In the genomic region with DNA sequence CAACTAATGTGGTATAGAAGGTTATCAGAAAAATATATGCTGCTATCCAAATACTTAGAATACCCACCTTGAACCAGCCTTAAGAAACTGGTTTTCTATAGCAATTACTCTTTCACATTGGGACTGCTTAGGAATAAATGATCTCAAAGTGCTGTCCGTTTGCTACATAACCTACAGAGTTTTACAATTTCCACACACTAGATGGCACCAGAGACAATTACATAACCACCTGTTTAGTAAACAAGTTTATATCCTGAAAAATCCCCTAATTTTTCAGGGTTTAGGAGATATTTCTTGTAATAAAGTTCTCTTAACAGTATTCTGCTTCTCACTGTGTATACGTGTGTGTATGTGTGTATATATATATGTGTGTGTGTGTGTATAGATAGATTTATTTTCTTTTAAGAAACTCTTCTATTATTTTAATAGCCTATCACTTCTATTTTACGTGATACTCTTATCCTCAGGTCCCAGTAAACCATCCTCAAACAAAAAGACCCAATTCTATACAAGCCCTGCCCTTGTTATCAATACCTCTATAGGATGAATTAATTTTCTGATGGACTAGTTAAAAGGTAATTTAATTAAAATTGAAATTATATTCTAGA, we compare ENCODE assay signal across 8 cellular contexts. TPM values are rescaled to one million over a fixed set of nuclear protein-coding genes. Genes with fewer than 3 reads are reported as not detected.
DNase-seq lines count a peak whose midpoint lies in the region; ATAC-seq and TF ChIP-seq lines count a peak whose summit lies in the region.

No MANE protein-coding gene starts in this region.

- no peaks in the 10 kb centered on the region for H3K9me3 ChIP-seq in Panc1 (ENCODE audit: control insufficient read depth, insufficient read depth, low read depth, low read length)

- no peak overlapping the region for H3K27ac ChIP-seq in Panc1 (ENCODE audit: low read length)

- POLR2A ChIA-PET in Panc1 (lab: Charles Lee) = no interaction called here

- peak; percentile 56; the same call in 1 of the 2 replicates for TF ChIP-seq CTCF in Panc1 (IDR thresholded peaks at IDR 0.05)

- H3K27me3 ChIP-seq in Panc1 (ENCODE audit: control insufficient read depth, insufficient read depth, low read length) = no peaks in the 10 kb centered on the region

- intact Hi-C loops in Panc1 (cut with micrococcal nuclease; ENCODE audit: unreplicated experiment) = loop anchor here (2.0 kb wide), 1 partner anchor 840 kb away; no protein-coding TSS in a partner anchor

- CTCF ChIA-PET in Panc1 (lab: Charles Lee) = no interaction called here

- in situ Hi-C loops in Panc1 (cut with HindIII; ENCODE audit: low pct_unique_long_range_greater_than_20kb, low sequenced_read_pairs) = no loop called here

- DNase-seq in ELR (ENCODE audit: low read depth) (peak; percentile 30), Panc1 (ENCODE audit: low read depth, low spot score) (peak; percentile 22), glomerular visceral epithelial cell (ENCODE audit: extremely low spot score) (peak; percentile 1), hepatic stellate cell (ENCODE audit: low spot score) (no peak)
- no peak for DNase-seq in stimulated activated CD8-positive, alpha-beta memory T cell treated with anti-CD3 and anti-CD28 coated beads, Interleukin-4, amount 100 ng/mL, for 48 hours

- ATAC-seq in HG02981 (IDR thresholded peaks at IDR 0.05; ENCODE audit: unreplicated experiment) (peak; percentile 80), Panc1 (no peak), HG03097 (IDR thresholded peaks at IDR 0.05; ENCODE audit: low FRiP score, unreplicated experiment) (no peak), GM21619 (IDR thresholded peaks at IDR 0.05; ENCODE audit: unreplicated experiment) (no peak)

- H3K4me1 ChIP-seq in Panc1 (ENCODE audit: control insufficient read depth, insufficient read depth, low read length) = no peaks in the 10 kb centered on the region

- no TSS peak for BruUV-seq in Panc1 (replicated peaks; lab: Mats Ljungman, UMichigan)

- H3K4me3 ChIP-seq in Panc1 (ENCODE audit: low read depth in 2 of 2, low read length in 2 of 2) = no peak overlapping the region

- H3K36me3 ChIP-seq in Panc1 (ENCODE audit: control insufficient read depth, insufficient read depth, low read length) = no peaks in the 10 kb centered on the region

RNA-seq across cellular contexts. Expression of a gene that starts 6.7 kb away (rescaled TPM):
- total RNA-seq in Panc1 (2021; ENCODE audit: unreplicated experiment) = not detected
- polyA plus RNA-seq in Panc1 (2012; ENCODE audit: insufficient read length) = not detected

RNA-seq across cellular contexts. Expression of a gene that starts 26.9 kb away (rescaled TPM):
- not detected for total RNA-seq in Panc1 (2021; ENCODE audit: unreplicated experiment)
- not detected for polyA plus RNA-seq in Panc1 (2012; ENCODE audit: insufficient read length)

RNA-seq across cellular contexts. Expression of a gene that starts 28.5 kb away (rescaled TPM):
- not detected for total RNA-seq in Panc1 (2021; ENCODE audit: unreplicated experiment)
- polyA plus RNA-seq in Panc1 (2012; ENCODE audit: insufficient read length) = not detected

RNA-seq across cellular contexts. Expression of a gene that starts 51.5 kb away (rescaled TPM):
- total RNA-seq in Panc1 (2021; ENCODE audit: unreplicated experiment) = not detected
- polyA plus RNA-seq in Panc1 (2012; ENCODE audit: insufficient read length) = not detected

RNA-seq across cellular contexts. Expression of a gene that starts 59.8 kb away (rescaled TPM):
- total RNA-seq in Panc1 (2021; ENCODE audit: unreplicated experiment) = not detected
- not detected for polyA plus RNA-seq in Panc1 (2012; ENCODE audit: insufficient read length)

Comparison
In these comparisons a context has a peak if more than half of its experiments do, and no peak if none do; other contexts are left out.
1. DNase-seq: peak in ELR (single experiment), Panc1 (single experiment) and glomerular visceral epithelial cell (single experiment); none in hepatic stellate cell (single experiment) and stimulated activated CD8-positive, alpha-beta memory T cell treated with anti-CD3 and anti-CD28 coated beads, Interleukin-4, amount 100 ng/mL, for 48 hours (single experiment).